Comparison of ENCODE assay signal across 28 cellular contexts in genomic region chr4:8148785-8149435, GRCh38.
"Had no signal": no experiment of that assay in that cellular context is flagged by ENCODE, and none has a peak within 500 bp of the region (broad histone marks: within the 10 kb centered on the region; RNA-seq: fewer than 3 reads in every experiment).

No MANE protein-coding gene starts in this region.

- H3K4me3 Mint-ChIP-seq: activated CD4-positive, alpha-beta T cell treated with anti-CD3 and anti-CD28 coated beads, Interleukin-2, amount 10 ng/mL, durations not matched to agents 7 days and 5 days; activated CD8-positive, alpha-beta T cell treated with anti-CD3 and anti-CD28 coated beads for 36 hours; activated naive CD4-positive, alpha-beta T cell treated with anti-CD3 and anti-CD28 coated beads, Interleukin-2, amount 50 U/mL, for 24 hours; activated naive CD8-positive, alpha-beta T cell treated with anti-CD3 and anti-CD28 coated beads, Interleukin-2, amount 50 U/mL, for 24 hours; dendritic cell treated with granulocyte-macrophage colony-stimulating factor and Interleukin-4, amounts not matched to agents 40 ng/mL and 50 ng/mL, for 4 days; natural killer cell treated with Interleukin-12 subunit alpha and Interleukin-12 subunit beta and Interleukin-15 and Interleukin-18, amount 100 ng/mL, for 72 hours; T-helper 17 cell had no signal

- DNase-seq: activated CD4-positive, alpha-beta T cell treated with anti-CD3 and anti-CD28 coated beads for 1 hour; activated CD4-positive, alpha-beta T cell treated with anti-CD3 and anti-CD28 coated beads, Interleukin-2, amount 10 ng/mL, durations not matched to agents 7 days and 5 days; activated CD8-positive, alpha-beta T cell treated with anti-CD3 and anti-CD28 coated beads for 36 hours; activated naive CD8-positive, alpha-beta T cell treated with anti-CD3 and anti-CD28 coated beads, Interleukin-2, amount 50 U/mL, for 24 hours; activated T-cell treated with anti-CD3 and anti-CD28 coated beads, Interleukin-2, amount 50 U/mL, for 48 hours; amygdala; central memory CD4-positive, alpha-beta T cell; foreskin keratinocyte; kidney glomerular epithelial cell; right lobe of liver; stimulated activated CD4-positive, alpha-beta T cell treated with anti-CD3 and anti-CD28 coated beads, Interleukin-12 subunit alpha, Interleukin-12 subunit beta, amount 100 ng/mL, for 4 hours; stimulated activated CD4-positive, alpha-beta T cell treated with anti-CD3 and anti-CD28 coated beads, Interleukin-4, amount 100 ng/mL, for 24 hours; stimulated activated naive CD4-positive, alpha-beta T cell; T-helper 17 cell; T1000; tibial artery; upper lobe of right lung had no signal

- H3K9me3 Mint-ChIP-seq: activated CD4-positive, alpha-beta T cell treated with anti-CD3 and anti-CD28 coated beads, Interleukin-2, amount 10 ng/mL, durations not matched to agents 7 days and 5 days; activated CD8-positive, alpha-beta T cell treated with anti-CD3 and anti-CD28 coated beads for 36 hours; activated naive CD4-positive, alpha-beta T cell treated with anti-CD3 and anti-CD28 coated beads, Interleukin-2, amount 50 U/mL, for 24 hours; activated naive CD8-positive, alpha-beta T cell treated with anti-CD3 and anti-CD28 coated beads, Interleukin-2, amount 50 U/mL, for 24 hours; activated T-helper 2 cell treated with anti-CD3 and anti-CD28 coated beads, Interferon-gamma antibody, Interleukin-2, Interleukin-4, amounts not matched to agents 10 μg/mL and 5 μg/mL and 100 μg/mL, durations not matched to agents 14 hours and 24 hours and 36 hours; dendritic cell treated with granulocyte-macrophage colony-stimulating factor and Interleukin-4, amounts not matched to agents 40 ng/mL and 50 ng/mL, for 4 days; natural killer cell treated with Interleukin-12 subunit alpha and Interleukin-12 subunit beta and Interleukin-15 and Interleukin-18, amount 100 ng/mL, for 72 hours had no signal

- H3K36me3 Mint-ChIP-seq: natural killer cell treated with Interleukin-12 subunit alpha and Interleukin-12 subunit beta and Interleukin-15 and Interleukin-18, amount 100 ng/mL, for 72 hours had no signal

- H3K27ac ChIP-seq: esophagus muscularis mucosa, foreskin keratinocyte, heart right ventricle, left lung, right lobe of liver, skin epidermis, suprapubic skin, tibial artery, upper lobe of right lung had no signal

- H3K27me3 Mint-ChIP-seq: activated naive CD4-positive, alpha-beta T cell treated with anti-CD3 and anti-CD28 coated beads, Interleukin-2, amount 50 U/mL, for 24 hours had no signal

- H3K27ac Mint-ChIP-seq: activated CD4-positive, alpha-beta T cell treated with anti-CD3 and anti-CD28 coated beads, Interleukin-2, amount 10 ng/mL, durations not matched to agents 7 days and 5 days; activated CD8-positive, alpha-beta T cell treated with anti-CD3 and anti-CD28 coated beads for 36 hours; activated naive CD4-positive, alpha-beta T cell treated with anti-CD3 and anti-CD28 coated beads, Interleukin-2, amount 50 U/mL, for 24 hours; activated naive CD8-positive, alpha-beta T cell treated with anti-CD3 and anti-CD28 coated beads, Interleukin-2, amount 50 U/mL, for 24 hours; activated T-helper 2 cell treated with anti-CD3 and anti-CD28 coated beads, Interferon-gamma antibody, Interleukin-2, Interleukin-4, amounts not matched to agents 10 μg/mL and 5 μg/mL and 100 μg/mL, durations not matched to agents 14 hours and 24 hours and 36 hours; dendritic cell treated with granulocyte-macrophage colony-stimulating factor and Interleukin-4, amounts not matched to agents 40 ng/mL and 50 ng/mL, for 4 days; natural killer cell treated with Interleukin-12 subunit alpha and Interleukin-12 subunit beta and Interleukin-15 and Interleukin-18, amount 100 ng/mL, for 72 hours; T-helper 17 cell had no signal

- H3K4me1 Mint-ChIP-seq: activated CD4-positive, alpha-beta T cell treated with anti-CD3 and anti-CD28 coated beads, Interleukin-2, amount 10 ng/mL, durations not matched to agents 7 days and 5 days; activated naive CD4-positive, alpha-beta T cell treated with anti-CD3 and anti-CD28 coated beads, Interleukin-2, amount 50 U/mL, for 24 hours; activated naive CD8-positive, alpha-beta T cell treated with anti-CD3 and anti-CD28 coated beads, Interleukin-2, amount 50 U/mL, for 24 hours had no signal

- H3K4me3 ChIP-seq: esophagus muscularis mucosa, heart right ventricle, left lung, lung, mucosa of descending colon, right lobe of liver, skin epidermis, suprapubic skin, tibial artery, upper lobe of right lung had no signal

- H3K9me3 ChIP-seq: esophagus muscularis mucosa, heart right ventricle, left lung, mucosa of descending colon, right lobe of liver, suprapubic skin, tibial artery, upper lobe of right lung had no signal

- H3K27me3 ChIP-seq: esophagus muscularis mucosa, right lobe of liver, tibial artery, upper lobe of right lung had no signal

- ATAC-seq: activated CD8-positive, alpha-beta T cell treated with anti-CD3 and anti-CD28 coated beads for 36 hours; activated naive CD8-positive, alpha-beta T cell treated with anti-CD3 and anti-CD28 coated beads, Interleukin-2, amount 50 U/mL, for 24 hours; foreskin keratinocyte; heart right ventricle; left lung; mucosa of descending colon; natural killer cell treated with Interleukin-12 subunit alpha and Interleukin-12 subunit beta and Interleukin-15 and Interleukin-18, amount 100 ng/mL, for 72 hours; right lobe of liver; T-helper 17 cell; upper lobe of right lung had no signal

- H3K36me3 ChIP-seq: esophagus muscularis mucosa, heart right ventricle, left lung, right lobe of liver, suprapubic skin, tibial artery, upper lobe of right lung had no signal

- H3K4me1 ChIP-seq: foreskin keratinocyte had no signal
